Comparison of ENCODE assay signal across 9 cellular contexts in the genomic region with DNA sequence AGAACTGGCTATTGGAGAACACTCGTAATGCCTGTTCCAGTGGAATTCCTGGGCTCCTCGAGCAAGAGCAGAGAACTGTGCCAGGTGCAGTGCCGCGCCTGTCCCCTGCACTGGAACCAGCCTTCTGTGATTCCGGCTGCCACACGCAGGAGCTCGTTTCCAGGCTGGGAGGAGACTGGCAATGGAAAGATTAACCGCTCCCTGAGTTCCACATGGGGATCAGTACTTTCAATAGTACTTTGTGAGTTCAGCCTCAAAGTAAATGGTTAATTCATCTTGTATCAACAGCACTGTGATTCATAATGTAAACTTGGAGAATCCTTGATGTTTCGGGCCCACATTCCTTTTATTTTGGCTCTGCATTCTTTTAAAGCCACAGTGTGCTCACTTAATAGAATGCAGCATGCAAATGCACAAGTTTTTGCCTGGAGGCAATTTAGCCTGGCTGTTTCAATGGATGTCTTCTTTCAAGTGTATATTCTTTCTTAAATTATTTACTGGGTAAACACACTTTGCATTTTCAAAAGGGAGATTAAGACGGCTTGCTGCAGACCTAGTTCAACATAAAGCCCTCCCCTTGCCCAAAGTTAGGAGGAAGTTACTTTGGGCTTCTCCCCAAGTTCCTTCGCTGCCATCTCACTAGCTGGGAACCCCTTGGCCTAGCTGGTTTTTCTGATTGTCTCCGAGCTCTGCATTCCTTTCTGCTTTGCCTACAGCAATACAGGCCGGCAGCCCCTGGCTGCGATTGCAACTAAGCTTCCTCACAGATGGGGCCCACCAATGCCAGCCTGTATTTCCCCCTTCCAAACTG.
DNase-seq lines count a peak whose midpoint lies in the region; ATAC-seq lines count a peak whose summit lies in the region.
"Had no signal": no experiment of that assay in that cellular context is flagged by ENCODE, and none has a peak within 500 bp of the region (broad histone marks: within the 10 kb centered on the region; RNA-seq: fewer than 3 reads in every experiment).

No MANE protein-coding gene starts in this region.

- peak; percentile 93 for DNase-seq in AG08395 (ENCODE audit: low spot score)
- DNase-seq in MG63 = peak; percentile 85
- DNase-seq in epidermal melanocyte (ENCODE audit: insufficient read length, low spot score) = peak; percentile 94
- DNase-seq in GM19240 (ENCODE audit: insufficient read length, low spot score) = no peak
- no peak for DNase-seq in activated CD8-positive, alpha-beta memory T cell treated with anti-CD3 and anti-CD28 coated beads, Interleukin-2, amount 50 U/mL, for 48 hours
- DNase-seq: activated T-cell treated with anti-CD3 and anti-CD28 coated beads, Interleukin-2, amount 50 U/mL, for 48 hours had no signal

- H3K27ac ChIP-seq in mucosa of rectum (ENCODE audit: low read depth in 2 of 2, low read length in 2 of 2) = no peak overlapping the region

- no peaks in the 10 kb centered on the region for H3K4me1 ChIP-seq in mucosa of rectum (ENCODE audit: control insufficient read depth in 2 of 2, insufficient read depth in 2 of 2, low read length in 2 of 2)

- ATAC-seq in GM18498 (IDR thresholded peaks at IDR 0.05; ENCODE audit: unreplicated experiment) = no peak
- no peak for ATAC-seq in GM19328 (IDR thresholded peaks at IDR 0.05; ENCODE audit: unreplicated experiment)

- H3K36me3 ChIP-seq in MG63 (no peaks in the 10 kb centered on the region), mucosa of rectum (ENCODE audit: control insufficient read depth in 2 of 2, insufficient read depth in 2 of 2, low read length in 2 of 2) (peaks cover 0 to 3% of the 10 kb centered on the region in 2 donors)

- H3K9me3 ChIP-seq in MG63 = no peaks in the 10 kb centered on the region
- no peaks in the 10 kb centered on the region for H3K9me3 ChIP-seq in mucosa of rectum (ENCODE audit: control insufficient read depth in 2 of 2, low read length in 2 of 2)

- no peaks in the 10 kb centered on the region for H3K27me3 ChIP-seq in MG63
- no peaks in the 10 kb centered on the region for H3K27me3 ChIP-seq in mucosa of rectum (ENCODE audit: control insufficient read depth in 2 of 2, insufficient read depth in 2 of 2, low read length in 2 of 2)

- H3K9ac ChIP-seq in mucosa of rectum (ENCODE audit: low read depth in 1 of 2, low read length in 2 of 2) = no peak overlapping the region

- H3K4me3 ChIP-seq in MG63 (no peak overlapping the region), mucosa of rectum (ENCODE audit: low read length in 2 of 2) (peak overlapping the region; percentile 5 to 13)

Comparison
In these comparisons a context has a peak if more than half of its experiments do, and no peak if none do; other contexts are left out.
1. DNase-seq: peak in AG08395 (single experiment), MG63 (single experiment) and epidermal melanocyte (single experiment); none in GM19240 (single experiment) and activated CD8-positive, alpha-beta memory T cell treated with anti-CD3 and anti-CD28 coated beads, Interleukin-2, amount 50 U/mL, for 48 hours (single experiment).